10 cellular contexts compared by ENCODE assay signal in the genomic region with DNA sequence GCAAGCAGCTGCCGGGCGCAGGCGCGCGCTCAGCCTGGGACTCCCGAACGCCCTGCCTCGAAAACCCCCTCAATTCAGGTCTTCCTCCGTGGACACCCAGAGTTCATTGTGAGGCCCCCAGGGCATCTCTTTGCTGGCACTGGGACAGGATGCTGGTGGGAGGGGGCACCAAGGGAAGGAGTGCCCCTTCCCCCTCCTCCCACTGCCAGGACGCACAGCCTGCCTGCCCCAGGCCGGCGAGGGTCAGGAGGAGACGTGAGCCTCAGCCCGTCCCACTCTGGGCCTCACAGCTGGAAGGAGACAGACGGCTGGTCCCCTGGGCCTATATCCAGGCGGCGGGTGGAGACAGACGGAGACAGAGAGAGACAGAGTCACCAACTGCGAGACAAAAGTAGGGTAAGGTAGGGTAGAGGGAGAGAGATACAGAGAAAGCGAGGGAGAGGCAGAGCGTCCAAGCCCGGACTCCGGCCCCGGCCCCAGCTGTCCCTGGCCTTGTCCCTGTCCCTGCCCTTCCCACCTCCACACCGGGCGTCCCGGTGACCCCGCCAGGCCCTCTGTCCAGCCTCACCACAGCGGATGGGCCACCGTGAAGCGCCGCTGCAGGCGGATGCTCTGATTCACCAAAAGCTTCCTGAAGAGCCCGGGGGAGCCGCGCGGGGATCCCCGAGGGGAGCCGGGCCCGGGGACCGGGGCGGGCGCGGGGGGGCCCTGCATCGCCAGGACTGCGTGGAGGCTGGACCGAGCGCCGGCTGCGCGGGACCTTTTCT. TPM values are rescaled to one million over a fixed set of nuclear protein-coding genes. Genes with fewer than 3 reads are reported as not detected.
A peak's percentile ranks its signal among the peaks of the same experiment; 100 is the strongest.
DNase-seq lines count a peak whose midpoint lies in the region; ATAC-seq, FAIRE-seq and TF ChIP-seq lines count a peak whose summit lies in the region.
"Had no signal": no experiment of that assay in that cellular context is flagged by ENCODE, and none has a peak within 500 bp of the region (broad histone marks: within the 10 kb centered on the region; RNA-seq: fewer than 3 reads in every experiment).

A gene (minus strand): TSS at position 737 of the 767 bp plus-strand sequence. CDS start 23 bp downstream, at position 714.

- H3K27ac ChIP-seq in WERI-Rb-1 (peak within 1 kb of the TSS; percentile 71), iPS-20b (ENCODE audit: low read length) (no peak within 1 kb of the TSS), stomach smooth muscle (ENCODE audit: low read length) (peak within 1 kb of the TSS; percentile 78)

- H3K9ac ChIP-seq in iPS-20b (ENCODE audit: low read depth, low read length) = no peak within 1 kb of the TSS
- peak within 1 kb of the TSS; percentile 47 to 58 for H3K9ac ChIP-seq in stomach smooth muscle (ENCODE audit: low read length in 2 of 2)

- TF ChIP-seq CTCF in WERI-Rb-1 (IDR thresholded peaks at IDR 0.05; ENCODE audit: low read depth, low read length) = no peak

- H3K4me3 ChIP-seq in WERI-Rb-1 (ENCODE audit: low read depth, low read length) (peak within 1 kb of the TSS; percentile 42), iPS-20b (ENCODE audit: low read length) (peak within 1 kb of the TSS; percentile 13; the same call in 1 of the 2 replicates), stomach smooth muscle (ENCODE audit: low read length in 2 of 2) (peak within 1 kb of the TSS; percentile 11 to 79)

- POLR2A ChIA-PET in activated CD4-positive, alpha-beta T cell treated with anti-CD3 and anti-CD28 coated beads, Interleukin-2, amount 10 ng/mL, durations not matched to agents 7 days and 5 days (lab: Charles Lee) = no interaction called here

- peak within 1 kb of the TSS; percentile 19 for H3K27ac Mint-ChIP-seq in activated CD4-positive, alpha-beta T cell treated with anti-CD3 and anti-CD28 coated beads, Interleukin-2, amount 10 ng/mL, durations not matched to agents 7 days and 5 days
- H3K27ac Mint-ChIP-seq: activated naive CD4-positive, alpha-beta T cell treated with anti-CD3 and anti-CD28 coated beads, Interleukin-2, amount 10 ng/mL, durations not matched to agents 7 days and 5 days had no signal

- ATAC-seq in HG02885 (IDR thresholded peaks at IDR 0.05; ENCODE audit: poor library complexity, unreplicated experiment) = no peak

- H3K4me1 Mint-ChIP-seq in activated CD4-positive, alpha-beta T cell treated with anti-CD3 and anti-CD28 coated beads, Interleukin-2, amount 10 ng/mL, durations not matched to agents 7 days and 5 days = peaks cover 17% of the 10 kb centered on the region

- H3K9me3 Mint-ChIP-seq in activated CD4-positive, alpha-beta T cell treated with anti-CD3 and anti-CD28 coated beads, Interleukin-2, amount 10 ng/mL, durations not matched to agents 7 days and 5 days = no peaks in the 10 kb centered on the region
- H3K9me3 Mint-ChIP-seq: activated naive CD4-positive, alpha-beta T cell treated with anti-CD3 and anti-CD28 coated beads, Interleukin-2, amount 10 ng/mL, durations not matched to agents 7 days and 5 days had no signal

- CTCF ChIA-PET in activated CD4-positive, alpha-beta T cell treated with anti-CD3 and anti-CD28 coated beads, Interleukin-2, amount 10 ng/mL, durations not matched to agents 7 days and 5 days (lab: Charles Lee) = interaction anchor here (1.0 kb wide), 2 partner anchors 29 to 54 kb away, joined by 3 to 9 read pairs; a partner anchor contains a TSS

- H3K9me3 ChIP-seq in WERI-Rb-1 (ENCODE audit: severe bottlenecking) (no peaks in the 10 kb centered on the region), iPS-20b (ENCODE audit: insufficient read depth, low read depth, low read length) (no peaks in the 10 kb centered on the region), stomach smooth muscle (ENCODE audit: control insufficient read depth in 2 of 2, low read length in 2 of 2) (no peaks in the 10 kb centered on the region)
- H3K9me3 ChIP-seq: Peyer's patch had no signal

- H3K4me1 ChIP-seq in iPS-20b (ENCODE audit: insufficient read depth, low read length) (0 out of 2 replicates have a peak, but pooled peaks cover 3% of the 10 kb centered on the region), stomach smooth muscle (ENCODE audit: control insufficient read depth, insufficient read depth, low read length) (peaks cover 32% of the 10 kb centered on the region)

- FAIRE-seq in RCC 7860 (lab: Jason Lieb, UNC) = no peak

- H3K4me3 Mint-ChIP-seq in activated CD4-positive, alpha-beta T cell treated with anti-CD3 and anti-CD28 coated beads, Interleukin-2, amount 10 ng/mL, durations not matched to agents 7 days and 5 days = no peak within 1 kb of the TSS

- peaks cover 47% of the 10 kb centered on the region for H3K27me3 Mint-ChIP-seq in activated CD4-positive, alpha-beta T cell treated with anti-CD3 and anti-CD28 coated beads, Interleukin-2, amount 10 ng/mL, durations not matched to agents 7 days and 5 days

- H3K36me3 ChIP-seq in WERI-Rb-1 (no peaks in the 10 kb centered on the region), iPS-20b (ENCODE audit: insufficient read depth, low read depth, low read length) (no peaks in the 10 kb centered on the region), stomach smooth muscle (ENCODE audit: control insufficient read depth in 2 of 2, insufficient read depth in 2 of 2, low read length in 2 of 2) (no peaks in the 10 kb centered on the region)
- H3K36me3 ChIP-seq: Peyer's patch had no signal

- no peaks in the 10 kb centered on the region for H3K36me3 Mint-ChIP-seq in activated CD4-positive, alpha-beta T cell treated with anti-CD3 and anti-CD28 coated beads, Interleukin-2, amount 10 ng/mL, durations not matched to agents 7 days and 5 days (ENCODE audit: low read depth)
- H3K36me3 Mint-ChIP-seq: activated naive CD4-positive, alpha-beta T cell treated with anti-CD3 and anti-CD28 coated beads, Interleukin-2, amount 10 ng/mL, durations not matched to agents 7 days and 5 days had no signal

- DNase-seq in activated CD4-positive, alpha-beta T cell treated with anti-CD3 and anti-CD28 coated beads, Interleukin-2, amount 10 ng/mL, durations not matched to agents 7 days and 5 days = no peak
- DNase-seq in activated CD4-positive, alpha-beta T cell treated with anti-CD3 and anti-CD28 coated beads, Interleukin-2, amount 50 U/mL, for 4 hours = no peak
- DNase-seq in WERI-Rb-1 = no peak
- no peak for DNase-seq in AG08396 (ENCODE audit: low spot score)
- DNase-seq in RCC 7860 (ENCODE audit: low spot score) = no peak
- DNase-seq: activated naive CD4-positive, alpha-beta T cell treated with anti-CD3 and anti-CD28 coated beads, Interleukin-2, amount 10 ng/mL, durations not matched to agents 7 days and 5 days; Peyer's patch had no signal

- H3K27me3 ChIP-seq in WERI-Rb-1 (ENCODE audit: insufficient read depth, low read depth, severe bottlenecking) = no peaks in the 10 kb centered on the region
- H3K27me3 ChIP-seq in iPS-20b (ENCODE audit: insufficient read depth, low read length) = peaks cover 38% of the 10 kb centered on the region
- H3K27me3 ChIP-seq in stomach smooth muscle (ENCODE audit: control insufficient read depth in 1 of 2, insufficient read depth in 2 of 2, low read length in 2 of 2) = peaks cover 23% of the 10 kb centered on the region in 2 donors

RNA-seq across cellular contexts. Expression of the gene that starts here (rescaled TPM):
- under 1 TPM in 1 of 2 experiments, not detected in 1; 0.15 TPM for total RNA-seq in activated CD4-positive, alpha-beta T cell treated with anti-CD3 and anti-CD28 coated beads, Interleukin-2, amount 10 ng/mL, durations not matched to agents 7 days and 5 days
